ENCODE assay signal across 24 cellular contexts in genomic region chr2:131475831-131476230, GRCh38. TPM values are rescaled to one million over a fixed set of nuclear protein-coding genes. Genes with fewer than 3 reads are reported as not detected.
DNase-seq lines count a peak whose midpoint lies in the region; ATAC-seq and TF ChIP-seq lines count a peak whose summit lies in the region.
"Had no signal": no experiment of that assay in that cellular context is flagged by ENCODE, and none has a peak within 500 bp of the region (broad histone marks: within the 10 kb centered on the region; RNA-seq: fewer than 3 reads in every experiment).

TUBA3D (plus strand) TSS chr2:131476119; CDS start chr2:131476200, 81 bp downstream.

- H3K36me3 ChIP-seq in left ventricle myocardium inferior (peaks cover 4% of the 10 kb centered on the region), osteoblast (ENCODE audit: insufficient read depth, low read length) (no peaks in the 10 kb centered on the region)
- H3K36me3 ChIP-seq: SJCRH30 had no signal

- intact Hi-C loops in Right ventricle myocardium superior (cut with DNase I): no loop called here
- intact Hi-C loops in cardiac septum (cut with DNase I): no loop called here
- intact Hi-C loops in left ventricle myocardium inferior (cut with micrococcal nuclease): no loop called here

- peak within 1 kb of the TSS; percentile 91 for H3K27ac ChIP-seq in left ventricle myocardium inferior (replicated peaks)
- no peak within 1 kb of the TSS for H3K27ac ChIP-seq in osteoblast (ENCODE audit: low read depth, low read length)
- no peak within 1 kb of the TSS for H3K27ac ChIP-seq in foreskin keratinocyte
- H3K27ac ChIP-seq: PC-9, RWPE1, SJCRH30 had no signal

- TF ChIP-seq CTCF in left ventricle myocardium inferior (IDR thresholded peaks at IDR 0.05; ENCODE audit: borderline replicate concordance): no peak
- no peak for TF ChIP-seq CTCF in osteoblast (IDR thresholded peaks at IDR 0.05; ENCODE audit: extremely low read depth, low read depth, low read length)
- TF ChIP-seq CTCF in foreskin keratinocyte (conservative IDR thresholded peaks at IDR 0.05): no peak

- no peak within 1 kb of the TSS for H2AFZ ChIP-seq in osteoblast (ENCODE audit: low read length)
- H2AFZ ChIP-seq: PC-9 had no signal

- H3K9me3 ChIP-seq in left ventricle myocardium inferior (replicated peaks) (no peaks in the 10 kb centered on the region), osteoblast (ENCODE audit: low read depth, low read length) (no peaks in the 10 kb centered on the region)
- H3K9me3 ChIP-seq: Caco-2, SJCRH30 had no signal

- H3K79me2 ChIP-seq in osteoblast (ENCODE audit: insufficient read depth, low read length): no peaks in the 10 kb centered on the region

- no peak for DNase-seq in Right ventricle myocardium superior
- DNase-seq in cardiac septum (ENCODE audit: low spot score): no peak
- no peak for DNase-seq in left ventricle myocardium inferior
- DNase-seq in osteoblast (ENCODE audit: insufficient read length, low spot score, missing footprints): peak; percentile 15
- DNase-seq in foreskin keratinocyte: no peak
- DNase-seq in activated CD8-positive, alpha-beta memory T cell treated with anti-CD3 and anti-CD28 coated beads for 24 hours: no peak
- DNase-seq: 8988T; Caco-2; CD4-positive, CD25-positive, alpha-beta regulatory T cell; DMS153; GDM1; NCI-H1417 treated with DMSO at 0.1 percent for 48 hours; NCI-H187 treated with DMSO at 0.1 percent for 48 hours; NCI-H345; NCI-H524 treated with DMSO at 0.1 percent for 48 hours; PC-9; SJCRH30 had no signal

- H3K4me2 ChIP-seq in osteoblast (ENCODE audit: insufficient read depth, low read length): no peak within 1 kb of the TSS
- H3K4me2 ChIP-seq: PC-9 had no signal

- H4K20me1 ChIP-seq in osteoblast (ENCODE audit: insufficient read depth, low read length): no peaks in the 10 kb centered on the region

- no peaks in the 10 kb centered on the region for H3K27me3 ChIP-seq in left ventricle myocardium inferior (ENCODE audit: low read depth)
- H3K27me3 ChIP-seq in osteoblast (ENCODE audit: insufficient read depth, low read length): no peaks in the 10 kb centered on the region
- H3K27me3 ChIP-seq in foreskin keratinocyte: no peaks in the 10 kb centered on the region
- H3K27me3 ChIP-seq: SJCRH30 had no signal

- peaks cover 10% of the 10 kb centered on the region for H3K4me1 ChIP-seq in left ventricle myocardium inferior
- H3K4me1 ChIP-seq in osteoblast (ENCODE audit: insufficient read depth, low read length): no peaks in the 10 kb centered on the region
- H3K4me1 ChIP-seq in foreskin keratinocyte: no peaks in the 10 kb centered on the region
- H3K4me1 ChIP-seq: SJCRH30 had no signal

- no peak for ATAC-seq in Right ventricle myocardium superior (ENCODE audit: poor library complexity)
- no peak for ATAC-seq in GM18861 (IDR thresholded peaks at IDR 0.05; ENCODE audit: unreplicated experiment)
- ATAC-seq in HG02610 (IDR thresholded peaks at IDR 0.05; ENCODE audit: unreplicated experiment): no peak
- ATAC-seq in foreskin keratinocyte: no peak

- H3K4me3 ChIP-seq in left ventricle myocardium inferior: no peak within 1 kb of the TSS
- H3K4me3 ChIP-seq in osteoblast (ENCODE audit: insufficient read depth, low read length): no peak within 1 kb of the TSS
- H3K4me3 ChIP-seq: PC-9, SJCRH30 had no signal

RNA-seq across cellular contexts. Expression of gene TUBA3D, which starts in this region (rescaled TPM):
- total RNA-seq in Right ventricle myocardium superior (113 TPM), cardiac septum (4.0 TPM), left ventricle myocardium inferior (86.3 TPM), osteoblast (not detected in 2 replicates), foreskin keratinocyte (not detected in 2 replicates)
- polyA plus RNA-seq in foreskin keratinocyte: not detected in 2 replicates
- total RNA-seq: Caco-2; CD4-positive, CD25-positive, alpha-beta regulatory T cell; Daoy; HT-29; M059J; PC-9; SJCRH30 had no signal
- polyA plus RNA-seq: AG04450; CD4-positive, CD25-positive, alpha-beta regulatory T cell had no signal

Comparison
In these comparisons a context has a peak if more than half of its experiments do, and no peak if none do; other contexts are left out.
1. RNA of gene TUBA3D (total RNA-seq): 113 TPM in Right ventricle myocardium superior (single experiment) and 86.3 TPM in left ventricle myocardium inferior (single experiment); 4.0 TPM in cardiac septum (single experiment), not detected in osteoblast and not detected in foreskin keratinocyte; every median in the first group is over 10 times any median in the second.
2. Peak in DNase-seq in osteoblast; RNA of the gene not detected or under 1 TPM.